8 cellular contexts compared by ENCODE assay signal in genomic region chr19:29715695-29716581, GRCh38. TPM values are rescaled to one million over a fixed set of nuclear protein-coding genes. Genes with fewer than 3 reads are reported as not detected.
DNase-seq lines count a peak whose midpoint lies in the region; ATAC-seq and TF ChIP-seq lines count a peak whose summit lies in the region.

No MANE protein-coding gene starts in this region.

- WGBS in right lobe of liver (ENCODE audit: insufficient coverage, low coverage, low lambda C conversion rate, missing lambda C conversion rate) = 7% methylated on average over 12 of the region's 13 CpGs
- WGBS in transverse colon (ENCODE audit: low coverage in 1 of 2), 2 donors = 7 to 19% methylated on average over 2 to 13 of the region's 13 CpGs

- no peak for TF ChIP-seq EP300 in transverse colon (IDR thresholded peaks at IDR 0.05; ENCODE audit: low read depth)

- peak; percentile 30 for DNase-seq in A172 (ENCODE audit: low spot score)
- DNase-seq in LoVo (ENCODE audit: low spot score) = peak; percentile 26
- no peak for DNase-seq in brain microvascular endothelial cell
- peak in 1 of 3 donors; percentile 69 for DNase-seq in right lobe of liver
- DNase-seq in transverse colon = peak; percentile 42
- DNase-seq in GM13976 (ENCODE audit: low spot score) = no peak
- DNase-seq in SHP77 (lab: John Stamatoyannopoulos, UW) = no peak

- intact Hi-C loops in right lobe of liver (cut with DNase I) = no loop called here
- intact Hi-C loops in transverse colon (cut with DNase I; ENCODE audit: low total_unique reads) = loop anchor here (2.0 to 5.0 kb wide), 2 partner anchors 107 to 1631 kb away; partner anchors contain the start of gene TSHZ3

- no peak for TF ChIP-seq CTCF in brain microvascular endothelial cell (IDR thresholded peaks at IDR 0.05; ENCODE audit: low read depth, low read length, missing control alignments)
- TF ChIP-seq CTCF in right lobe of liver (IDR thresholded peaks at IDR 0.05) = no peak
- no peak for TF ChIP-seq CTCF in transverse colon (IDR thresholded peaks at IDR 0.05)
- TF ChIP-seq CTCF in GM13976 (IDR thresholded peaks at IDR 0.05; ENCODE audit: borderline replicate concordance, control extremely low read depth, extremely low read depth, insufficient read depth, missing control alignments) = no peak

- peak overlapping the region; percentile 86 for H3K27ac ChIP-seq in brain microvascular endothelial cell
- H3K27ac ChIP-seq in right lobe of liver = peak overlapping the region; percentile 89 to 92 (median 90)
- H3K27ac ChIP-seq in transverse colon = peak overlapping the region; percentile 89 to 99 (median 94)

- peak; percentile 18 for ATAC-seq in GM18511 (IDR thresholded peaks at IDR 0.05; ENCODE audit: unreplicated experiment)
- peak; percentile 37 to 70 (median 64) for ATAC-seq in right lobe of liver

- H3K36me3 ChIP-seq in brain microvascular endothelial cell (replicated peaks) (no peaks in the 10 kb centered on the region), right lobe of liver (no peaks in the 10 kb centered on the region), transverse colon (no peaks in the 10 kb centered on the region)

- H3K4me3 ChIP-seq in brain microvascular endothelial cell (ENCODE audit: low read depth, low read length) = peak overlapping the region; percentile 78
- peak overlapping the region; percentile 88 to 97 (median 94) for H3K4me3 ChIP-seq in right lobe of liver
- peak overlapping the region; percentile 85 to 98 (median 94) for H3K4me3 ChIP-seq in transverse colon

- in situ Hi-C loops in brain microvascular endothelial cell (cut with HindIII; ENCODE audit: low pct_ligation_motif_present, low sequenced_read_pairs) = no loop called here
- in situ Hi-C loops in transverse colon (cut with MboI; ENCODE audit: low pct_ligation_motif_present in 1 of 4, low pct_unique_long_range_greater_than_20kb in 1 of 4, low sequenced_read_pairs in 3 of 4) = loop anchor here in 3 of 4 donors (10.0 to 25.0 kb wide), 2 partner anchors 104 to 111 kb away; partner anchors contain the start of gene POP4 (in 3 of the 3)
- in situ Hi-C loops in GM13976 (cut with MboI; ENCODE audit: low sequenced_read_pairs, unreplicated experiment) = no loop called here

- H3K4me1 ChIP-seq in right lobe of liver (peaks cover 0 to 47% (median 15%) of the 10 kb centered on the region in 4 donors), transverse colon (peaks cover 16 to 38% (median 22%) of the 10 kb centered on the region in 4 donors)

- TF ChIP-seq POLR2A in right lobe of liver (IDR thresholded peaks at IDR 0.05) (no peak), transverse colon (IDR thresholded peaks at IDR 0.05) (no peak)

- no peaks in the 10 kb centered on the region for H3K27me3 ChIP-seq in brain microvascular endothelial cell (replicated peaks)
- no peaks in the 10 kb centered on the region for H3K27me3 ChIP-seq in right lobe of liver
- no peaks in the 10 kb centered on the region for H3K27me3 ChIP-seq in transverse colon

- H3K9me3 ChIP-seq in right lobe of liver (no peaks in the 10 kb centered on the region), transverse colon (no peaks in the 10 kb centered on the region)

RNA-seq across cellular contexts. Expression of gene C19orf12, which starts 0.9 kb away (rescaled TPM):
- total RNA-seq in A172 (2014; rRNA removed; shearing (Covaris generic)) = 35.1 and 44.9 TPM in 2 replicates
- 10 to 100 TPM; 35.2 to 62.8 (median 52.4) TPM for total RNA-seq in right lobe of liver
- total RNA-seq in transverse colon = 10 to 100 TPM; 13.9 to 33.3 (median 21.4) TPM

RNA-seq across cellular contexts. Expression of gene PLEKHF1, which starts 50.7 kb away (rescaled TPM):
- 8.7 and 9.2 TPM in 2 replicates for total RNA-seq in A172 (2014; rRNA removed; shearing (Covaris generic))
- total RNA-seq in right lobe of liver (10 to 100 TPM in 2 of 6 experiments, 1 to 10 TPM in 4; 5.6 to 13.8 (median 9.8) TPM), transverse colon (10 to 100 TPM in 3 of 4 donors, 1 to 10 TPM in 1; 8.6 to 38.8 (median 14.2) TPM)

Comparison
In these comparisons a context has a peak if more than half of its experiments do, and no peak if none do; other contexts are left out.
1. DNase-seq: peak in A172 (single experiment), LoVo (single experiment) and transverse colon (single experiment); none in brain microvascular endothelial cell (single experiment), GM13976 (single experiment) and SHP77 (0 of 2).
2. in situ Hi-C loops: an anchor here in transverse colon (10.0 to 25.0 kb wide); none called in brain microvascular endothelial cell and GM13976.
3. Peak in every context shown above with its lines, with median percentiles within 50 percentile points of each other: H3K27ac ChIP-seq and H3K4me3 ChIP-seq.